Comparison of ENCODE assay signal across 15 cellular contexts in the genomic region with DNA sequence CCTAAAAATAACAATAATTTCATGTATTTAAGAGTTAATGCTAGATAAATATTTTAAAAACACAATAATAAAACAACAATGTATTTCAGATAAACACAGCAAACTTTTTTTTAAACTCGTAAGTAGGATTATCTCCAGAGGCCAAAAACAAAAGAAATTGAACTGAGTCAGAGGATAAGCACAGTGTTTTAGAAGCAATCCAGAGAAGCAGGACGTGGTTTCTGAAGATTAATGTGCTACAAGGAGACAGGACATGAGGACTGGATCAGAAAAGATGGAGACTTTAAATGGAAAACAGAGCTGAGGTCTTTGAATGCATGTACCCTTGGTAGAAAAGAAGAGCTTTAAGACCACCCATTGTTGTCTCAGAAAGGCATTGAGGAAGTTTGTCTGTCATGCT.
DNase-seq lines count a peak whose midpoint lies in the region; ATAC-seq and TF ChIP-seq lines count a peak whose summit lies in the region.
"Had no signal": no experiment of that assay in that cellular context is flagged by ENCODE, and none has a peak within 500 bp of the region (broad histone marks: within the 10 kb centered on the region; RNA-seq: fewer than 3 reads in every experiment).

No MANE protein-coding gene starts in this region.

- H4K20me1 ChIP-seq in GM23248 (ENCODE audit: insufficient read depth): no peaks in the 10 kb centered on the region

- CTCF ChIA-PET in activated CD4-positive, alpha-beta T cell treated with anti-CD3 and anti-CD28 coated beads for 36 hours (lab: Charles Lee): no interaction called here

- H3K27me3 Mint-ChIP-seq in activated CD4-positive, alpha-beta T cell treated with anti-CD3 and anti-CD28 coated beads for 36 hours: no peaks in the 10 kb centered on the region
- H3K27me3 Mint-ChIP-seq: CD4-positive, alpha-beta memory T cell had no signal

- TF ChIP-seq EP300 in sigmoid colon (IDR thresholded peaks at IDR 0.05): no peak

- no peaks in the 10 kb centered on the region for H3K79me2 ChIP-seq in GM23248 (ENCODE audit: insufficient read depth)

- peak; percentile 14 for DNase-seq in A172 (ENCODE audit: low spot score)
- no peak for DNase-seq in GM23248
- peak; percentile 24 for DNase-seq in RPMI7951 (ENCODE audit: low read depth)
- peak; percentile 25 for DNase-seq in kidney tubule cell (ENCODE audit: low spot score)
- DNase-seq in sigmoid colon: no peak
- DNase-seq in activated CD4-positive, alpha-beta T cell treated with anti-CD3 and anti-CD28 coated beads for 36 hours: no peak
- DNase-seq: CD4-positive, alpha-beta memory T cell; NCI-H1092; NCI-H1694 treated with DMSO at 0.1 percent for 48 hours; NCI-H446; SHP77 had no signal

- H3K36me3 ChIP-seq in GM23248 (ENCODE audit: low read depth): no peaks in the 10 kb centered on the region
- no peaks in the 10 kb centered on the region for H3K36me3 ChIP-seq in sigmoid colon
- H3K36me3 ChIP-seq: HAP-1 had no signal

- no peak overlapping the region for H3K27ac Mint-ChIP-seq in activated CD4-positive, alpha-beta T cell treated with anti-CD3 and anti-CD28 coated beads for 36 hours
- H3K27ac Mint-ChIP-seq: CD4-positive, alpha-beta memory T cell had no signal

- H3K4me3 Mint-ChIP-seq in activated CD4-positive, alpha-beta T cell treated with anti-CD3 and anti-CD28 coated beads for 36 hours: no peak overlapping the region
- H3K4me3 Mint-ChIP-seq: CD4-positive, alpha-beta memory T cell had no signal

- no peaks in the 10 kb centered on the region for H3K27me3 ChIP-seq in GM23248 (replicated peaks; ENCODE audit: insufficient read depth)
- H3K27me3 ChIP-seq in sigmoid colon: no peaks in the 10 kb centered on the region

- 9 to 20% methylated on average over 2 of the region's 2 CpGs for WGBS in GM23248 (ENCODE audit: low coverage in 1 of 2, low lambda C conversion rate in 2 of 2, missing lambda C conversion rate in 2 of 2), 2 experiments
- 35 to 55% methylated on average over 2 of the region's 2 CpGs for WGBS in sigmoid colon, 2 donors

- no peaks in the 10 kb centered on the region for H3K4me1 ChIP-seq in GM23248 (ENCODE audit: insufficient read depth)
- no peaks in the 10 kb centered on the region for H3K4me1 ChIP-seq in sigmoid colon
- H3K4me1 ChIP-seq: A549, HAP-1 had no signal

- ATAC-seq in HG02759 (IDR thresholded peaks at IDR 0.05; ENCODE audit: unreplicated experiment) (no peak), HG03196 (IDR thresholded peaks at IDR 0.05; ENCODE audit: unreplicated experiment) (no peak)
- no peak for ATAC-seq in activated CD4-positive, alpha-beta T cell treated with anti-CD3 and anti-CD28 coated beads for 36 hours
- ATAC-seq: A549 had no signal

- POLR2A ChIA-PET in activated CD4-positive, alpha-beta T cell treated with anti-CD3 and anti-CD28 coated beads for 36 hours (lab: Charles Lee): no interaction called here

- H3K4me3 ChIP-seq in GM23248 (no peak overlapping the region), sigmoid colon (no peak overlapping the region)
- H3K4me3 ChIP-seq: A549, HAP-1 had no signal

- in situ Hi-C loops in GM23248 (cut with MboI): no loop called here

- H3K4me1 Mint-ChIP-seq in activated CD4-positive, alpha-beta T cell treated with anti-CD3 and anti-CD28 coated beads for 36 hours: no peaks in the 10 kb centered on the region
- H3K4me1 Mint-ChIP-seq: CD4-positive, alpha-beta memory T cell had no signal

- TF ChIP-seq CTCF in sigmoid colon (IDR thresholded peaks at IDR 0.05): no peak

- H3K27ac ChIP-seq in GM23248 (no peak overlapping the region), sigmoid colon (no peak overlapping the region)
- H3K27ac ChIP-seq: A549 had no signal

- TF ChIP-seq POLR2A in sigmoid colon (IDR thresholded peaks at IDR 0.05): no peak

- H3K36me3 Mint-ChIP-seq in activated CD4-positive, alpha-beta T cell treated with anti-CD3 and anti-CD28 coated beads for 36 hours (ENCODE audit: low read depth): no peaks in the 10 kb centered on the region
- H3K36me3 Mint-ChIP-seq: CD4-positive, alpha-beta memory T cell had no signal

- H3K9ac ChIP-seq in GM23248: no peak overlapping the region

- H3F3A ChIP-seq in GM23248 (ENCODE audit: insufficient read depth): no peaks in the 10 kb centered on the region

- H2AFZ ChIP-seq in GM23248: peak overlapping the region; percentile 39; the same call in 1 of the 2 replicates

- H3K9me2 ChIP-seq in GM23248 (ENCODE audit: insufficient read depth): peaks cover 2% of the 10 kb centered on the region; the same call in 1 of the 2 replicates

- intact Hi-C loops in sigmoid colon (cut with DNase I): no loop called here
- intact Hi-C loops in activated CD4-positive, alpha-beta T cell treated with anti-CD3 and anti-CD28 coated beads for 36 hours (cut with DNase I, micrococcal nuclease): no loop called here

- no peak overlapping the region for H3K4me2 ChIP-seq in GM23248 (ENCODE audit: unreplicated experiment)
- H3K4me2 ChIP-seq: A549 had no signal

- H3K9me3 ChIP-seq in GM23248 (ENCODE audit: low read depth) (no peaks in the 10 kb centered on the region), sigmoid colon (no peaks in the 10 kb centered on the region)
- H3K9me3 ChIP-seq: HAP-1 had no signal

- no peaks in the 10 kb centered on the region for H3K9me3 Mint-ChIP-seq in activated CD4-positive, alpha-beta T cell treated with anti-CD3 and anti-CD28 coated beads for 36 hours (ENCODE audit: low read depth)

Comparison
In these comparisons a context has a peak if more than half of its experiments do, and no peak if none do; other contexts are left out.
1. DNase-seq: peak in A172 (single experiment), RPMI7951 (single experiment) and kidney tubule cell (single experiment); none in GM23248 (single experiment), sigmoid colon (single experiment) and activated CD4-positive, alpha-beta T cell treated with anti-CD3 and anti-CD28 coated beads for 36 hours (single experiment).